23 cellular contexts compared by ENCODE assay signal in genomic region chr17:298791-299450, GRCh38. TPM values are rescaled to one million over a fixed set of nuclear protein-coding genes. Genes with fewer than 3 reads are reported as not detected.
DNase-seq lines count a peak whose midpoint lies in the region; ATAC-seq and TF ChIP-seq lines count a peak whose summit lies in the region.
"Had no signal": no experiment of that assay in that cellular context is flagged by ENCODE, and none has a peak within 500 bp of the region (broad histone marks: within the 10 kb centered on the region; RNA-seq: fewer than 3 reads in every experiment).

No MANE protein-coding gene starts in this region.

- H3K27me3 Mint-ChIP-seq in mesothelial cell of epicardium (ENCODE audit: low read depth), result peaks cover 2% of the 10 kb centered on the region
- H3K27me3 Mint-ChIP-seq: activated CD8-positive, alpha-beta T cell treated with anti-CD3 and anti-CD28 coated beads for 36 hours had no signal

- no peaks in the 10 kb centered on the region for H3K27me3 ChIP-seq in adrenal gland
- no peaks in the 10 kb centered on the region for H3K27me3 ChIP-seq in testis
- H3K27me3 ChIP-seq: colonic mucosa had no signal

- H3K27ac ChIP-seq in adrenal gland (peak overlapping the region in 2 of 5 donors; percentile 29 to 69), testis (no peak overlapping the region)
- H3K27ac ChIP-seq: colonic mucosa, KMS-11, SK-N-MC, skin epidermis had no signal

- H3K9me3 ChIP-seq in adrenal gland (replicated peaks in 1 of 3) (no peaks in the 10 kb centered on the region), testis (no peaks in the 10 kb centered on the region)
- H3K9me3 ChIP-seq: colonic mucosa, mucosa of descending colon had no signal

- H3K4me3 ChIP-seq in adrenal gland, result no peak overlapping the region
- H3K4me3 ChIP-seq in testis, result no peak overlapping the region
- H3K4me3 ChIP-seq: colonic mucosa, mucosa of descending colon, SK-N-MC, skin epidermis had no signal

- H3K9me3 Mint-ChIP-seq in mesothelial cell of epicardium, result no peaks in the 10 kb centered on the region
- H3K9me3 Mint-ChIP-seq: activated B cell treated with CpG ODN at 0.5 μM for 24 hours; activated CD8-positive, alpha-beta T cell treated with anti-CD3 and anti-CD28 coated beads for 36 hours; activated naive CD4-positive, alpha-beta T cell treated with anti-CD3 and anti-CD28 coated beads for 36 hours; CD8-positive, alpha-beta T cell had no signal

- H3K4me1 Mint-ChIP-seq in mesothelial cell of epicardium, result peaks cover 6% of the 10 kb centered on the region
- H3K4me1 Mint-ChIP-seq: activated B cell treated with CpG ODN at 0.5 μM for 24 hours had no signal

- peaks cover 0 to 4% of the 10 kb centered on the region in 2 donors for H3K4me1 ChIP-seq in adrenal gland (replicated peaks in 1 of 2)
- H3K4me1 ChIP-seq in testis, result peaks cover 9% of the 10 kb centered on the region
- H3K4me1 ChIP-seq: colonic mucosa had no signal

- no peak overlapping the region for H3K4me3 Mint-ChIP-seq in mesothelial cell of epicardium
- H3K4me3 Mint-ChIP-seq: activated B cell treated with CpG ODN at 0.5 μM for 24 hours; activated CD8-positive, alpha-beta T cell treated with anti-CD3 and anti-CD28 coated beads for 36 hours; activated naive CD4-positive, alpha-beta T cell treated with anti-CD3 and anti-CD28 coated beads for 36 hours; CD8-positive, alpha-beta T cell had no signal

- no peaks in the 10 kb centered on the region for H3K36me3 ChIP-seq in adrenal gland (replicated peaks in 1 of 2)
- no peaks in the 10 kb centered on the region for H3K36me3 ChIP-seq in testis (ENCODE audit: low read depth, missing control alignments)
- H3K36me3 ChIP-seq: colonic mucosa had no signal

- peak overlapping the region; percentile 37 for H3K27ac Mint-ChIP-seq in mesothelial cell of epicardium
- H3K27ac Mint-ChIP-seq: activated B cell treated with CpG ODN at 0.5 μM for 24 hours; activated CD8-positive, alpha-beta T cell treated with anti-CD3 and anti-CD28 coated beads for 36 hours; activated naive CD4-positive, alpha-beta T cell treated with anti-CD3 and anti-CD28 coated beads for 36 hours; CD8-positive, alpha-beta T cell had no signal

- ATAC-seq in HG03439 (IDR thresholded peaks at IDR 0.05; ENCODE audit: unreplicated experiment), result no peak
- ATAC-seq: activated CD8-positive, alpha-beta T cell treated with anti-CD3 and anti-CD28 coated beads for 36 hours; CD8-positive, alpha-beta T cell; mucosa of descending colon; Panc1 had no signal

- peak in 6 of 7 donors; percentile 29 to 75 (median 44) for DNase-seq in adrenal gland
- DNase-seq in cardiac septum (ENCODE audit: low spot score), result peak; percentile 77
- DNase-seq in mesothelial cell of epicardium (ENCODE audit: low spot score in 2 of 2, unreplicated experiment in 2 of 2), result no peak
- peak; percentile 87 for DNase-seq in testis
- DNase-seq in T-helper 1 cell, result no peak
- no peak for DNase-seq in activated T-cell treated with anti-CD3 and anti-CD28 coated beads, Interleukin-2, amount 50 U/mL, for 48 hours
- DNase-seq in amniotic stem cell (lab: John Stamatoyannopoulos, UW), result no peak
- DNase-seq: activated B cell treated with CpG ODN at 0.5 μM for 24 hours; activated CD8-positive, alpha-beta T cell treated with anti-CD3 and anti-CD28 coated beads for 36 hours; activated naive CD4-positive, alpha-beta T cell treated with anti-CD3 and anti-CD28 coated beads for 36 hours; activated T-cell treated with anti-CD3 and anti-CD28 coated beads, Interleukin-2, amount 50 U/mL, for 1 hour; CD8-positive, alpha-beta T cell; colonic mucosa; DMS79; NCI-H2029 treated with DMSO at 0.1 percent for 48 hours; NCI-H446; stimulated activated CD4-positive, alpha-beta T cell treated with anti-CD3 and anti-CD28 coated beads, Interleukin-4, amount 100 ng/mL, for 24 hours had no signal

- no peaks in the 10 kb centered on the region for H3K36me3 Mint-ChIP-seq in mesothelial cell of epicardium
- H3K36me3 Mint-ChIP-seq: CD8-positive, alpha-beta T cell had no signal

- TF ChIP-seq CTCF in adrenal gland (IDR thresholded peaks at IDR 0.05), result no peak
- TF ChIP-seq CTCF in mesothelial cell of epicardium (IDR thresholded peaks at IDR 0.05; ENCODE audit: unreplicated experiment), result no peak
- TF ChIP-seq CTCF in testis (IDR thresholded peaks at IDR 0.05), result no peak

- intact Hi-C loops in adrenal gland (cut with DNase I) (no loop called here), cardiac septum (cut with DNase I) (no loop called here), testis (cut with DNase I; ENCODE audit: low total_unique reads) (no loop called here)

- WGBS in adrenal gland, 4 donors, result 60 to 82% (median 70%) methylated on average over 15 to 17 of the region's 17 CpGs
- 32 to 71% methylated on average over 16 to 17 of the region's 17 CpGs for WGBS in testis, 2 donors

- TF ChIP-seq POLR2A in adrenal gland (IDR thresholded peaks at IDR 0.05) (no peak), testis (IDR thresholded peaks at IDR 0.05) (no peak)

RNA-seq across cellular contexts. Expression of gene RPH3AL, which starts 53.7 kb away (rescaled TPM):
- total RNA-seq in adrenal gland (10 to 100 TPM; 23.5 to 79.2 (median 40.7) TPM), cardiac septum (5.5 TPM), mesothelial cell of epicardium (13.6 to 16.9 TPM (median 15.4 TPM) in 3 replicates), testis (10 to 100 TPM in 1 of 2 donors, 1 to 10 TPM in 1; 6.5 to 13.5 TPM)
- polyA plus RNA-seq in adrenal gland (10 to 100 TPM in 1 of 3 donors, 1 to 10 TPM in 2; 7.7 to 19.9 (median 9.3) TPM), testis (ENCODE audit: insufficient read depth, low read depth, low replicate concordance) (4.4 TPM)

Comparison
In these comparisons a context has a peak if more than half of its experiments do, and no peak if none do; other contexts are left out.
1. DNase-seq: peak in adrenal gland (6 of 7), cardiac septum (single experiment) and testis (single experiment); none in mesothelial cell of epicardium (0 of 2), T-helper 1 cell (0 of 5), activated T-cell treated with anti-CD3 and anti-CD28 coated beads, Interleukin-2, amount 50 U/mL, for 48 hours (0 of 2) and amniotic stem cell (single experiment).